Comparison of ENCODE assay signal across 11 cellular contexts in the genomic region with DNA sequence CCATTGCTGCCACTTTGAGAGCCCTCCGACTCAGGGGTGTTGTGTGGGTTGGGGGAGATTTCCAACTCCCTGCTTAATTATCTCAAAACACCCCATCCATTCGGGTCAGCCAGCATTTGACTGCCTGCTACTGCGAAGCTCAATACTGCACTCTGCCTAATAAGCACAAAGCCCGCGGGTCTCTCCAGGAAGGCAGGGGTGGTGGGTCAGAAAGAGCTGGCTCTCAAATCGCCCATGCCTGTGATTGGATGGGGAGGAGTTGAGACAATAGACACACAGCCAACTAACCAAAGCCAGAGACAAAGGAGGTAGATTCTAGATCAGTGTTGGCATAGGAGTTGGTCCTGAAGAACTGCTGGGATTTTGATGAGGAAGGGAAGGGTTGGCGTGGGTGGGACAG. TPM values are rescaled to one million over a fixed set of nuclear protein-coding genes. Genes with fewer than 3 reads are reported as not detected.
A peak's percentile ranks its signal among the peaks of the same experiment; 100 is the strongest.
DNase-seq lines count a peak whose midpoint lies in the region; ATAC-seq and TF ChIP-seq lines count a peak whose summit lies in the region.
"Had no signal": no experiment of that assay in that cellular context is flagged by ENCODE, and none has a peak within 500 bp of the region (broad histone marks: within the 10 kb centered on the region; RNA-seq: fewer than 3 reads in every experiment).

No MANE protein-coding gene starts in this region.

- peak overlapping the region; percentile 82 to 98 (median 94) for H3K27ac ChIP-seq in heart right ventricle
- peak overlapping the region; percentile 83 for H3K27ac ChIP-seq in caudate nucleus (ENCODE audit: low read depth, low read length)
- H3K27ac ChIP-seq in muscle layer of duodenum (ENCODE audit: low read length), result peak overlapping the region; percentile 85
- H3K27ac ChIP-seq in urinary bladder (ENCODE audit: low read depth), result peak overlapping the region; percentile 80

- H3K4me1 ChIP-seq in heart right ventricle (peaks cover 16 to 64% (median 50%) of the 10 kb centered on the region in 9 donors), muscle layer of duodenum (ENCODE audit: control insufficient read depth in 1 of 2, insufficient read depth in 2 of 2, low read length in 2 of 2) (peaks cover 0 to 25% of the 10 kb centered on the region in 2 donors), urinary bladder (ENCODE audit: insufficient read depth) (peaks cover 2% of the 10 kb centered on the region)

- WGBS in heart right ventricle, 2 donors, result 56 to 66% methylated on average over 7 of the region's 7 CpGs
- 82% methylated on average over 7 of the region's 7 CpGs for WGBS in urinary bladder

- no peak for DNase-seq in heart right ventricle
- no peak for DNase-seq in Right ventricle myocardium inferior (ENCODE audit: missing footprints)
- DNase-seq in caudate nucleus (lab: John Stamatoyannopoulos, UW), result no peak
- no peak for DNase-seq in anterior cingulate cortex (lab: John Stamatoyannopoulos, UW)
- DNase-seq in NCI-H2196 treated with DMSO at 0.1 percent for 48 hours (lab: John Stamatoyannopoulos, UW; ENCODE audit: unreplicated experiment), result no peak
- DNase-seq: NCI-H345 had no signal

- peak overlapping the region in 2 of 10 donors; percentile 0 to 4 for H3K4me3 ChIP-seq in heart right ventricle
- H3K4me3 ChIP-seq in muscle layer of duodenum (ENCODE audit: low read depth in 1 of 2, low read length in 2 of 2), result no peak overlapping the region
- no peak overlapping the region for H3K4me3 ChIP-seq in urinary bladder (ENCODE audit: low read depth, low read length)
- H3K4me3 ChIP-seq: GM12878 had no signal

- no peaks in the 10 kb centered on the region for H3K27me3 ChIP-seq in heart right ventricle
- H3K27me3 ChIP-seq in muscle layer of duodenum (ENCODE audit: low read depth, low read length), result no peaks in the 10 kb centered on the region

- no peak for TF ChIP-seq CTCF in heart right ventricle (IDR thresholded peaks at IDR 0.05)

- intact Hi-C loops in heart right ventricle (cut with DNase I) (loop anchor here in 6 of 10 donors (10.0 kb wide), 3 partner anchors 89 to 271 kb away; a partner anchor contains a TSS), Right ventricle myocardium inferior (cut with DNase I) (no loop called here)

- ATAC-seq in heart right ventricle, result no peak
- no peak for ATAC-seq in Right ventricle myocardium inferior
- no peak for ATAC-seq in HG03280 (IDR thresholded peaks at IDR 0.05; ENCODE audit: unreplicated experiment)
- ATAC-seq: HCT116 had no signal

- peaks cover 0 to 10% (median 0%) of the 10 kb centered on the region in 9 donors for H3K36me3 ChIP-seq in heart right ventricle
- peaks cover 0 to 7% of the 10 kb centered on the region in 2 donors for H3K36me3 ChIP-seq in muscle layer of duodenum (ENCODE audit: control insufficient read depth in 1 of 2, insufficient read depth in 2 of 2, low read length in 2 of 2)
- H3K36me3 ChIP-seq in urinary bladder (ENCODE audit: insufficient read depth), result no peaks in the 10 kb centered on the region

- H3K9me3 ChIP-seq in heart right ventricle (no peaks in the 10 kb centered on the region), muscle layer of duodenum (ENCODE audit: control insufficient read depth in 1 of 2, low read length in 2 of 2) (no peaks in the 10 kb centered on the region)

RNA-seq across cellular contexts. Expression of a gene that starts 2.3 kb away (rescaled TPM):
- total RNA-seq in heart right ventricle (10 to 100 TPM; 12.8 to 59.8 (median 28.1) TPM), Right ventricle myocardium inferior (16.8 TPM), urinary bladder (90.9 TPM)
- polyA plus RNA-seq in heart right ventricle (10 to 100 TPM; 12.4 to 94.8 TPM), urinary bladder (30.2 TPM)

RNA-seq across cellular contexts. Expression of a gene that starts 22.4 kb away (rescaled TPM):
- total RNA-seq in heart right ventricle (under 1 TPM in 1 of 10 donors, not detected in 9; 0.26 TPM), Right ventricle myocardium inferior (not detected), urinary bladder (0.90 TPM)
- polyA plus RNA-seq in heart right ventricle (under 1 TPM; 0.13 to 0.37 TPM), urinary bladder (0.56 TPM)

RNA-seq across cellular contexts. Expression of a gene that starts 40.4 kb away (rescaled TPM):
- total RNA-seq in heart right ventricle (under 1 TPM in 2 of 10 donors, not detected in 8; 0.17 to 0.36 TPM), Right ventricle myocardium inferior (not detected), urinary bladder (not detected)
- polyA plus RNA-seq in heart right ventricle (under 1 TPM in 1 of 2 donors, not detected in 1; 0.03 TPM), urinary bladder (0.10 TPM)
- polyA plus RNA-seq: GM12878 had no signal
